18 cellular contexts compared by ENCODE assay signal in the genomic region with DNA sequence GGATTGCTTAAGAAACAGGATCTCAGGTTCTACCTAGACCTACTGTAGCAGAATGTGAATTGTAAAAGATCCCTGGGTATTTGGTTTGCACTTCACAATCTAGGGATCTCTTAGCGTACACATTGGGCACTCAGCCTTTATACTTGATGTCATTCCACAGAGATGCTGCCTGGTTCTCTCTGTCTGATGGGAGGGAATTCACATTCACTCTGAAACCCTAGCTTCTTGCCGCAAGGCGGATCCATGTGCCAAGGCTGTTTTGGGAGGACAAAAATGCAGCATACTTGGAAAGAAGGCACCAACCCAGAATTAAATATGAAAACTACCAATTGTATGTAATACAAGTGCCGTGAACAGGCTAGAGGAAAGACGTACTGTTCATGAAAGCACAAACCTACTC.
DNase-seq lines count a peak whose midpoint lies in the region; ATAC-seq and TF ChIP-seq lines count a peak whose summit lies in the region.
"Had no signal": no experiment of that assay in that cellular context is flagged by ENCODE, and none has a peak within 500 bp of the region (broad histone marks: within the 10 kb centered on the region; RNA-seq: fewer than 3 reads in every experiment).

No MANE protein-coding gene starts in this region.

- no peak overlapping the region for H3K4me3 Mint-ChIP-seq in activated T-helper 17 cell treated with anti-CD3 and anti-CD28 coated beads, Interleukin-2, amount 50 U/mL, for 72 hours
- no peak overlapping the region for H3K4me3 Mint-ChIP-seq in T-helper 2 cell treated with Interferon-gamma antibody and Interleukin-4, amounts not matched to agents 5 μg/mL and 100 μg/mL, for 36 hours
- H3K4me3 Mint-ChIP-seq: activated CD4-positive, alpha-beta T cell treated with anti-CD3 and anti-CD28 coated beads, Interleukin-2, amount 10 ng/mL, durations not matched to agents 7 days and 5 days; activated naive CD4-positive, alpha-beta T cell treated with anti-CD3 and anti-CD28 coated beads, Interleukin-2, amount 50 U/mL, for 24 hours; brain; CD8-positive, alpha-beta memory T cell; type B pancreatic cell had no signal

- no peak overlapping the region for H3K27ac Mint-ChIP-seq in activated T-helper 17 cell treated with anti-CD3 and anti-CD28 coated beads, Interleukin-2, amount 50 U/mL, for 72 hours
- H3K27ac Mint-ChIP-seq in T-helper 2 cell treated with Interferon-gamma antibody and Interleukin-4, amounts not matched to agents 5 μg/mL and 100 μg/mL, for 36 hours = no peak overlapping the region
- H3K27ac Mint-ChIP-seq: activated CD4-positive, alpha-beta T cell treated with anti-CD3 and anti-CD28 coated beads, Interleukin-2, amount 10 ng/mL, durations not matched to agents 7 days and 5 days; activated naive CD4-positive, alpha-beta T cell treated with anti-CD3 and anti-CD28 coated beads, Interleukin-2, amount 50 U/mL, for 24 hours; CD8-positive, alpha-beta memory T cell; type B pancreatic cell had no signal

- no peak for TF ChIP-seq EP300 in stomach (IDR thresholded peaks at IDR 0.05)

- H3K27ac ChIP-seq in BLaER1 = peak overlapping the region; percentile 79
- H3K27ac ChIP-seq in SU-DHL-6 (ENCODE audit: low read depth, low read length) = peak overlapping the region; percentile 86; the same call in 1 of the 2 replicates
- H3K27ac ChIP-seq in hepatocyte = peak overlapping the region; percentile 57
- peak overlapping the region in 3 of 5 donors; percentile 15 to 71 (median 46) for H3K27ac ChIP-seq in stomach

- H4K20me1 ChIP-seq in BLaER1 (peaks cover 53% of the 10 kb centered on the region), SU-DHL-6 (ENCODE audit: low read depth, low read length) (no peaks in the 10 kb centered on the region), hepatocyte (ENCODE audit: insufficient read depth, poor library complexity, severe bottlenecking) (no peaks in the 10 kb centered on the region)

- intact Hi-C loops in stomach (cut with DNase I; ENCODE audit: low total_unique reads) = no loop called here

- H3K9ac ChIP-seq in BLaER1 = peak overlapping the region; percentile 59
- no peak overlapping the region for H3K9ac ChIP-seq in SU-DHL-6 (ENCODE audit: low read length)

- TF ChIP-seq POLR2A in stomach (IDR thresholded peaks at IDR 0.05) = no peak

- TF ChIP-seq CTCF in SU-DHL-6 (IDR thresholded peaks at IDR 0.05; ENCODE audit: insufficient read depth, low read length, poor library complexity, severe bottlenecking) (no peak), hepatocyte (IDR thresholded peaks at IDR 0.05; ENCODE audit: poor library complexity) (no peak), stomach (IDR thresholded peaks at IDR 0.05) (no peak)

- no peaks in the 10 kb centered on the region for H3K9me3 ChIP-seq in BLaER1
- H3K9me3 ChIP-seq in SU-DHL-6 (ENCODE audit: insufficient read depth, low read length) = no peaks in the 10 kb centered on the region
- H3K9me3 ChIP-seq in hepatocyte (ENCODE audit: low read depth) = no peaks in the 10 kb centered on the region
- no peaks in the 10 kb centered on the region for H3K9me3 ChIP-seq in stomach

- H3K9me2 ChIP-seq in SU-DHL-6 (replicated peaks; ENCODE audit: insufficient read depth, low read length) = no peaks in the 10 kb centered on the region
- H3K9me2 ChIP-seq in hepatocyte (replicated peaks; ENCODE audit: insufficient read depth) = no peaks in the 10 kb centered on the region

- H3F3A ChIP-seq in SU-DHL-6 (ENCODE audit: insufficient read depth) = no peaks in the 10 kb centered on the region; the same call in 1 of the 2 replicates

- peak overlapping the region; percentile 81 for H3K4me2 ChIP-seq in BLaER1
- peak overlapping the region; percentile 85 for H3K4me2 ChIP-seq in SU-DHL-6 (ENCODE audit: low read depth, low read length, poor library complexity, severe bottlenecking)
- H3K4me2 ChIP-seq in hepatocyte = no peak overlapping the region

- H3K9me3 Mint-ChIP-seq in activated T-helper 17 cell treated with anti-CD3 and anti-CD28 coated beads, Interleukin-2, amount 50 U/mL, for 72 hours = no peaks in the 10 kb centered on the region
- H3K9me3 Mint-ChIP-seq in T-helper 2 cell treated with Interferon-gamma antibody and Interleukin-4, amounts not matched to agents 5 μg/mL and 100 μg/mL, for 36 hours = no peaks in the 10 kb centered on the region
- H3K9me3 Mint-ChIP-seq: activated CD4-positive, alpha-beta T cell treated with anti-CD3 and anti-CD28 coated beads, Interleukin-2, amount 10 ng/mL, durations not matched to agents 7 days and 5 days; activated naive CD4-positive, alpha-beta T cell treated with anti-CD3 and anti-CD28 coated beads, Interleukin-2, amount 50 U/mL, for 24 hours; brain; CD8-positive, alpha-beta memory T cell; type B pancreatic cell had no signal

- 95% methylated on average over 5 of the region's 5 CpGs for WGBS in hepatocyte (ENCODE audit: low lambda C conversion rate, missing lambda C conversion rate)
- 93 to 98% (median 94%) methylated on average over 5 of the region's 5 CpGs for WGBS in stomach, 5 donors

- no peaks in the 10 kb centered on the region for H3K36me3 Mint-ChIP-seq in activated T-helper 17 cell treated with anti-CD3 and anti-CD28 coated beads, Interleukin-2, amount 50 U/mL, for 72 hours (ENCODE audit: low read depth)
- H3K36me3 Mint-ChIP-seq in T-helper 2 cell treated with Interferon-gamma antibody and Interleukin-4, amounts not matched to agents 5 μg/mL and 100 μg/mL, for 36 hours (ENCODE audit: low read depth) = no peaks in the 10 kb centered on the region
- H3K36me3 Mint-ChIP-seq: activated naive CD4-positive, alpha-beta T cell treated with anti-CD3 and anti-CD28 coated beads, Interleukin-2, amount 50 U/mL, for 24 hours; brain; CD8-positive, alpha-beta memory T cell had no signal

- H3K4me1 ChIP-seq in BLaER1 (peaks cover 100% of the 10 kb centered on the region), hepatocyte (ENCODE audit: insufficient read depth) (peaks cover 22% of the 10 kb centered on the region), stomach (peaks cover 0 to 14% (median 0%) of the 10 kb centered on the region in 4 donors)

- no peak for ATAC-seq in activated T-helper 17 cell treated with anti-CD3 and anti-CD28 coated beads, Interleukin-2, amount 50 U/mL, for 72 hours (replicated peaks)

- no peak for DNase-seq in hepatocyte (ENCODE audit: low spot score)
- DNase-seq in stomach = no peak
- no peak for DNase-seq in activated naive CD4-positive, alpha-beta T cell treated with anti-CD3 and anti-CD28 coated beads, Interleukin-2, amount 50 U/mL, for 16 hours
- DNase-seq in activated effector memory CD4-positive, alpha-beta T cell treated with Interleukin-2 at 50 U/mL for 16 hours = no peak
- no peak for DNase-seq in T-helper 2 cell treated with Interferon-gamma antibody and Interleukin-4, amounts not matched to agents 5 μg/mL and 100 μg/mL, for 36 hours (ENCODE audit: low spot score)
- DNase-seq: activated CD4-positive, alpha-beta T cell treated with anti-CD3 and anti-CD28 coated beads, Interleukin-2, amount 10 ng/mL, durations not matched to agents 7 days and 5 days; CD8-positive, alpha-beta memory T cell; DMS79 treated with DMSO at 0.1 percent for 48 hours; HCEC 1CT; hippocampal formation; NCI-H1436 had no signal

- H3K27me3 Mint-ChIP-seq in activated T-helper 17 cell treated with anti-CD3 and anti-CD28 coated beads, Interleukin-2, amount 50 U/mL, for 72 hours = peaks cover 19% of the 10 kb centered on the region
- peaks cover 3% of the 10 kb centered on the region for H3K27me3 Mint-ChIP-seq in T-helper 2 cell treated with Interferon-gamma antibody and Interleukin-4, amounts not matched to agents 5 μg/mL and 100 μg/mL, for 36 hours (ENCODE audit: low read depth)
- H3K27me3 Mint-ChIP-seq: activated CD4-positive, alpha-beta T cell treated with anti-CD3 and anti-CD28 coated beads, Interleukin-2, amount 10 ng/mL, durations not matched to agents 7 days and 5 days; activated naive CD4-positive, alpha-beta T cell treated with anti-CD3 and anti-CD28 coated beads, Interleukin-2, amount 50 U/mL, for 24 hours had no signal

- H3K27me3 ChIP-seq in BLaER1 (no peaks in the 10 kb centered on the region), SU-DHL-6 (ENCODE audit: low read length) (no peaks in the 10 kb centered on the region), hepatocyte (no peaks in the 10 kb centered on the region), stomach (no peaks in the 10 kb centered on the region)

- H3K79me2 ChIP-seq in SU-DHL-6 (ENCODE audit: insufficient read depth, low read length) (no peaks in the 10 kb centered on the region), hepatocyte (no peaks in the 10 kb centered on the region)

- H3K4me3 ChIP-seq in BLaER1 = peak overlapping the region; percentile 22
- no peak overlapping the region for H3K4me3 ChIP-seq in SU-DHL-6 (ENCODE audit: insufficient read depth, low read length, poor library complexity, severe bottlenecking)
- H3K4me3 ChIP-seq in hepatocyte = no peak overlapping the region
- H3K4me3 ChIP-seq in stomach = no peak overlapping the region
- H3K4me3 ChIP-seq: skin epidermis had no signal

- H3K36me3 ChIP-seq in BLaER1 = peaks cover 94% of the 10 kb centered on the region
- H3K36me3 ChIP-seq in SU-DHL-6 (ENCODE audit: low read length) = no peaks in the 10 kb centered on the region
- H3K36me3 ChIP-seq in hepatocyte (replicated peaks; ENCODE audit: insufficient read depth, low read depth) = no peaks in the 10 kb centered on the region
- H3K36me3 ChIP-seq in stomach = no peaks in the 10 kb centered on the region

- H2AFZ ChIP-seq in SU-DHL-6 (ENCODE audit: low read depth, low read length, severe bottlenecking) (no peak overlapping the region), hepatocyte (no peak overlapping the region)

- H3K4me1 Mint-ChIP-seq in activated T-helper 17 cell treated with anti-CD3 and anti-CD28 coated beads, Interleukin-2, amount 50 U/mL, for 72 hours = no peaks in the 10 kb centered on the region
- H3K4me1 Mint-ChIP-seq in T-helper 2 cell treated with Interferon-gamma antibody and Interleukin-4, amounts not matched to agents 5 μg/mL and 100 μg/mL, for 36 hours (ENCODE audit: low read depth) = peaks cover 2% of the 10 kb centered on the region
- H3K4me1 Mint-ChIP-seq: activated naive CD4-positive, alpha-beta T cell treated with anti-CD3 and anti-CD28 coated beads, Interleukin-2, amount 50 U/mL, for 24 hours; CD8-positive, alpha-beta memory T cell had no signal
